28 cellular contexts compared by ENCODE assay signal in the genomic region with DNA sequence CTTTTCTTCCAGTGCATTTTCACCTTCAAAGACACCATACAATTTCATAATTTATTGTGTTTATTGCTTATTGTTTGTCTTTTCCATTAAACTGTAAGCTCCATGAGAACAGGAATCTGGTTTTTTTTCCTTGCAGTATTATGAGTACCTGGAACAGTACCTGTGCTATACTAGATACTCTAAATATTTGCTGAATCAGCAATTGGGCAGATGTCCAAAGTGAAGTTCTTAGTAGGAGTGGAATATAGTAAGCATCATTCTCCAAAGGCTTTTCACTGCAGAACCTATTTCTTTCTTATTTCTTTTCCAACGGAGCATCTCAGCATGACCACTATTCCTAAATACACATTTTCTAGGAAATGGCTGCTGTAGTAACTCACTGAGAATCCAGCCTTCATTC.
"Had no signal": no experiment of that assay in that cellular context is flagged by ENCODE, and none has a peak within 500 bp of the region (broad histone marks: within the 10 kb centered on the region; RNA-seq: fewer than 3 reads in every experiment).

No MANE protein-coding gene starts in this region.

- H3K27ac ChIP-seq: neutrophil, pancreas, psoas muscle, skin epidermis, spleen, suprapubic skin, testis, tibial artery, transverse colon, upper lobe of right lung, uterus had no signal

- H3K4me1 ChIP-seq: pancreas, psoas muscle, spleen, suprapubic skin, testis, tibial artery, upper lobe of right lung, uterus had no signal

- FAIRE-seq: pancreas had no signal

- H3K4me2 ChIP-seq: smooth muscle cell had no signal

- H3K36me3 ChIP-seq: neutrophil, pancreas, spleen, suprapubic skin, tibial artery, transverse colon, upper lobe of right lung, uterus had no signal

- H3K27me3 ChIP-seq: neutrophil, pancreas, suprapubic skin, testis, tibial artery, upper lobe of right lung, uterus had no signal

- H3K4me3 ChIP-seq: pancreas, psoas muscle, skin epidermis, smooth muscle cell, spleen, suprapubic skin, testis, tibial artery, transverse colon, upper lobe of right lung, uterus had no signal

- H3K9me3 ChIP-seq: neutrophil, pancreas, psoas muscle, spleen, suprapubic skin, testis, tibial artery, transverse colon, upper lobe of right lung, uterus had no signal

- DNase-seq: naive thymus-derived CD8-positive, alpha-beta T cell; nephron progenitor cell; nucleus accumbens; pancreas; psoas muscle; right cardiac atrium; spleen; stimulated activated CD4-positive, alpha-beta T cell treated with anti-CD3 and anti-CD28 coated beads, Interleukin-12 subunit alpha, Interleukin-12 subunit beta, amount 100 ng/mL, for 4 hours; stimulated activated CD4-positive, alpha-beta T cell treated with anti-CD3 and anti-CD28 coated beads, Interleukin-1b, Interleukin-23, amount 100 ng/mL, for 48 hours; stimulated activated CD4-positive, alpha-beta T cell treated with anti-CD3 and anti-CD28 coated beads, Interleukin-4, amount 100 ng/mL, for 1 hour; stimulated activated CD4-positive, alpha-beta T cell treated with anti-CD3 and anti-CD28 coated beads, Interleukin-4, amount 100 ng/mL, for 4 hours; stimulated activated CD8-positive, alpha-beta memory T cell treated with anti-CD3 and anti-CD28 coated beads, Interleukin-4, amount 100 ng/mL, for 48 hours; stimulated activated naive CD4-positive, alpha-beta T cell; stimulated activated naive CD8-positive, alpha-beta T cell treated with anti-CD3 and anti-CD28 coated beads, Interleukin-15, amount 100 ng/mL, for 72 hours; stimulated activated naive CD8-positive, alpha-beta T cell treated with anti-CD3 and anti-CD28 coated beads, Interleukin-15, Interleukin-2, amounts not matched to agents 100 U/mL and 50 U/mL, for 24 hours; substantia nigra; testis; tibial artery; transverse colon; upper lobe of right lung; uterus had no signal

- ATAC-seq: naive thymus-derived CD8-positive, alpha-beta T cell; natural killer cell treated with Interleukin-12 subunit alpha and Interleukin-12 subunit beta and Interleukin-15 and Interleukin-18, amount 100 ng/mL, for 72 hours; pancreas; psoas muscle; right cardiac atrium; sciatic nerve; stimulated activated memory B cell treated with anti-CD40 and anti-IgM and Interleukin-4, amounts not matched to agents 10 μg/mL and 1 μg/mL and 100 μg/mL, for 72 hours; stimulated activated naive CD8-positive, alpha-beta T cell treated with anti-CD3 and anti-CD28 coated beads, Interleukin-15, amount 100 ng/mL, for 72 hours; stimulated activated naive CD8-positive, alpha-beta T cell treated with anti-CD3 and anti-CD28 coated beads, Interleukin-15, Interleukin-2, amounts not matched to agents 100 U/mL and 50 U/mL, for 24 hours; upper lobe of right lung had no signal
